In the genomic region with DNA sequence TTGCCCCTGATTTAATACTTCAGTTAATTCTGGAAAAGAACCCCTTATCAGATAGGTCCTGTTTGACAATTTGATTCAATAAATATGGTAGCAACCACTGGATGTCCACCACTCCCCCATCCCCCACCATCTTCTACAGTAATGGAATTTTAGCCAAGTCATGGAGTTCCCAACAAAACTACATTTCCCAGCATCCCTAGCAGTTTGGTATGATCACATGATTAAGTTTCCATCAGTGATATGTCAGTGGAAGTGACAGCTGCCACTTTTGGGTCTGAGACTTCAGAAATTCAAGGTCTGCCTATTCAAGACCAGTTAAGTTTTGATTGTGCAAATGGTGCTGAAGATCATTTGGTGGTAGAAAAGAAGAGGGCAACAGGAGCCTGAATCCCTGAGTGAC, we compare ENCODE assay signal across 2 cellular contexts.
TF ChIP-seq lines count a peak whose summit lies in the region.

No MANE protein-coding gene starts in this region.

TF ChIP-seq in Ishikawa, 13 proteins besides CTCF, POLR2A, EP300 and RAD21 (continued from another document):
- TF ChIP-seq CEBPB (IDR thresholded peaks at IDR 0.05) (no peak), YY1 (IDR thresholded peaks at IDR 0.05; ENCODE audit: low read depth) (no peak), FOXM1 (IDR thresholded peaks at IDR 0.05; ENCODE audit: borderline replicate concordance, low read depth) (no peak), TEAD4 (IDR thresholded peaks at IDR 0.05) (no peak), NFIC (IDR thresholded peaks at IDR 0.05) (no peak)
- TF ChIP-seq, protein P1, sequence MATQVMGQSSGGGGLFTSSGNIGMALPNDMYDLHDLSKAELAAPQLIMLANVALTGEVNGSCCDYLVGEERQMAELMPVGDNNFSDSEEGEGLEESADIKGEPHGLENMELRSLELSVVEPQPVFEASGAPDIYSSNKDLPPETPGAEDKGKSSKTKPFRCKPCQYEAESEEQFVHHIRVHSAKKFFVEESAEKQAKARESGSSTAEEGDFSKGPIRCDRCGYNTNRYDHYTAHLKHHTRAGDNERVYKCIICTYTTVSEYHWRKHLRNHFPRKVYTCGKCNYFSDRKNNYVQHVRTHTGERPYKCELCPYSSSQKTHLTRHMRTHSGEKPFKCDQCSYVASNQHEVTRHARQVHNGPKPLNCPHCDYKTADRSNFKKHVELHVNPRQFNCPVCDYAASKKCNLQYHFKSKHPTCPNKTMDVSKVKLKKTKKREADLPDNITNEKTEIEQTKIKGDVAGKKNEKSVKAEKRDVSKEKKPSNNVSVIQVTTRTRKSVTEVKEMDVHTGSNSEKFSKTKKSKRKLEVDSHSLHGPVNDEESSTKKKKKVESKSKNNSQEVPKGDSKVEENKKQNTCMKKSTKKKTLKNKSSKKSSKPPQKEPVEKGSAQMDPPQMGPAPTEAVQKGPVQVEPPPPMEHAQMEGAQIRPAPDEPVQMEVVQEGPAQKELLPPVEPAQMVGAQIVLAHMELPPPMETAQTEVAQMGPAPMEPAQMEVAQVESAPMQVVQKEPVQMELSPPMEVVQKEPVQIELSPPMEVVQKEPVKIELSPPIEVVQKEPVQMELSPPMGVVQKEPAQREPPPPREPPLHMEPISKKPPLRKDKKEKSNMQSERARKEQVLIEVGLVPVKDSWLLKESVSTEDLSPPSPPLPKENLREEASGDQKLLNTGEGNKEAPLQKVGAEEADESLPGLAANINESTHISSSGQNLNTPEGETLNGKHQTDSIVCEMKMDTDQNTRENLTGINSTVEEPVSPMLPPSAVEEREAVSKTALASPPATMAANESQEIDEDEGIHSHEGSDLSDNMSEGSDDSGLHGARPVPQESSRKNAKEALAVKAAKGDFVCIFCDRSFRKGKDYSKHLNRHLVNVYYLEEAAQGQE (IDR thresholded peaks at IDR 0.05; ENCODE audit: low read depth), result no peak
TF ChIP-seq in Ishikawa: peak in this region for 1.

TF ChIP-seq in K562, 482 proteins besides CTCF, POLR2A, EP300 and RAD21 (continued from another document and continues in another):
- TF ChIP-seq, protein P2, sequence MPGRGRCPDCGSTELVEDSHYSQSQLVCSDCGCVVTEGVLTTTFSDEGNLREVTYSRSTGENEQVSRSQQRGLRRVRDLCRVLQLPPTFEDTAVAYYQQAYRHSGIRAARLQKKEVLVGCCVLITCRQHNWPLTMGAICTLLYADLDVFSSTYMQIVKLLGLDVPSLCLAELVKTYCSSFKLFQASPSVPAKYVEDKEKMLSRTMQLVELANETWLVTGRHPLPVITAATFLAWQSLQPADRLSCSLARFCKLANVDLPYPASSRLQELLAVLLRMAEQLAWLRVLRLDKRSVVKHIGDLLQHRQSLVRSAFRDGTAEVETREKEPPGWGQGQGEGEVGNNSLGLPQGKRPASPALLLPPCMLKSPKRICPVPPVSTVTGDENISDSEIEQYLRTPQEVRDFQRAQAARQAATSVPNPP (IDR thresholded peaks at IDR 0.05; ENCODE audit: borderline replicate concordance, insufficient read depth, insufficient read length), result no peak
- TF ChIP-seq, protein P3, sequence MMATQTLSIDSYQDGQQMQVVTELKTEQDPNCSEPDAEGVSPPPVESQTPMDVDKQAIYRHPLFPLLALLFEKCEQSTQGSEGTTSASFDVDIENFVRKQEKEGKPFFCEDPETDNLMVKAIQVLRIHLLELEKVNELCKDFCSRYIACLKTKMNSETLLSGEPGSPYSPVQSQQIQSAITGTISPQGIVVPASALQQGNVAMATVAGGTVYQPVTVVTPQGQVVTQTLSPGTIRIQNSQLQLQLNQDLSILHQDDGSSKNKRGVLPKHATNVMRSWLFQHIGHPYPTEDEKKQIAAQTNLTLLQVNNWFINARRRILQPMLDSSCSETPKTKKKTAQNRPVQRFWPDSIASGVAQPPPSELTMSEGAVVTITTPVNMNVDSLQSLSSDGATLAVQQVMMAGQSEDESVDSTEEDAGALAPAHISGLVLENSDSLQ (IDR thresholded peaks at IDR 0.05), result peak; percentile 88
- no peak for TF ChIP-seq FOXM1 (IDR thresholded peaks at IDR 0.05; ENCODE audit: low read depth)
- TF ChIP-seq FOXM1 (CRISPR knock-in tag; IDR thresholded peaks at IDR 0.05; ENCODE audit: low read depth), result no peak
- TF ChIP-seq NFE2 (IDR thresholded peaks at IDR 0.05; ENCODE audit: low read depth), result peak; percentile 94
- TF ChIP-seq, protein P4, sequence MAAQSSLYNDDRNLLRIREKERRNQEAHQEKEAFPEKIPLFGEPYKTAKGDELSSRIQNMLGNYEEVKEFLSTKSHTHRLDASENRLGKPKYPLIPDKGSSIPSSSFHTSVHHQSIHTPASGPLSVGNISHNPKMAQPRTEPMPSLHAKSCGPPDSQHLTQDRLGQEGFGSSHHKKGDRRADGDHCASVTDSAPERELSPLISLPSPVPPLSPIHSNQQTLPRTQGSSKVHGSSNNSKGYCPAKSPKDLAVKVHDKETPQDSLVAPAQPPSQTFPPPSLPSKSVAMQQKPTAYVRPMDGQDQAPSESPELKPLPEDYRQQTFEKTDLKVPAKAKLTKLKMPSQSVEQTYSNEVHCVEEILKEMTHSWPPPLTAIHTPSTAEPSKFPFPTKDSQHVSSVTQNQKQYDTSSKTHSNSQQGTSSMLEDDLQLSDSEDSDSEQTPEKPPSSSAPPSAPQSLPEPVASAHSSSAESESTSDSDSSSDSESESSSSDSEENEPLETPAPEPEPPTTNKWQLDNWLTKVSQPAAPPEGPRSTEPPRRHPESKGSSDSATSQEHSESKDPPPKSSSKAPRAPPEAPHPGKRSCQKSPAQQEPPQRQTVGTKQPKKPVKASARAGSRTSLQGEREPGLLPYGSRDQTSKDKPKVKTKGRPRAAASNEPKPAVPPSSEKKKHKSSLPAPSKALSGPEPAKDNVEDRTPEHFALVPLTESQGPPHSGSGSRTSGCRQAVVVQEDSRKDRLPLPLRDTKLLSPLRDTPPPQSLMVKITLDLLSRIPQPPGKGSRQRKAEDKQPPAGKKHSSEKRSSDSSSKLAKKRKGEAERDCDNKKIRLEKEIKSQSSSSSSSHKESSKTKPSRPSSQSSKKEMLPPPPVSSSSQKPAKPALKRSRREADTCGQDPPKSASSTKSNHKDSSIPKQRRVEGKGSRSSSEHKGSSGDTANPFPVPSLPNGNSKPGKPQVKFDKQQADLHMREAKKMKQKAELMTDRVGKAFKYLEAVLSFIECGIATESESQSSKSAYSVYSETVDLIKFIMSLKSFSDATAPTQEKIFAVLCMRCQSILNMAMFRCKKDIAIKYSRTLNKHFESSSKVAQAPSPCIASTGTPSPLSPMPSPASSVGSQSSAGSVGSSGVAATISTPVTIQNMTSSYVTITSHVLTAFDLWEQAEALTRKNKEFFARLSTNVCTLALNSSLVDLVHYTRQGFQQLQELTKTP (IDR thresholded peaks at IDR 0.05; ENCODE audit: low read depth in 1 of 2, partially characterized antibody in 2 of 2), result peak in 1 of 2 experiments; percentile 36
- TF ChIP-seq, protein P5, sequence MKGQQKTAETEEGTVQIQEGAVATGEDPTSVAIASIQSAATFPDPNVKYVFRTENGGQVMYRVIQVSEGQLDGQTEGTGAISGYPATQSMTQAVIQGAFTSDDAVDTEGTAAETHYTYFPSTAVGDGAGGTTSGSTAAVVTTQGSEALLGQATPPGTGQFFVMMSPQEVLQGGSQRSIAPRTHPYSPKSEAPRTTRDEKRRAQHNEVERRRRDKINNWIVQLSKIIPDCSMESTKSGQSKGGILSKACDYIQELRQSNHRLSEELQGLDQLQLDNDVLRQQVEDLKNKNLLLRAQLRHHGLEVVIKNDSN (CRISPR knock-in tag; IDR thresholded peaks at IDR 0.05), result peak; percentile 74
- no peak for TF ChIP-seq NR2F6 (CRISPR knock-in tag; IDR thresholded peaks at IDR 0.05)
- TF ChIP-seq CBX8 (IDR thresholded peaks at IDR 0.05; ENCODE audit: borderline replicate concordance, extremely low read depth, low read depth, low read length, poor library complexity, severe bottlenecking), result no peak
- TF ChIP-seq, protein P6, sequence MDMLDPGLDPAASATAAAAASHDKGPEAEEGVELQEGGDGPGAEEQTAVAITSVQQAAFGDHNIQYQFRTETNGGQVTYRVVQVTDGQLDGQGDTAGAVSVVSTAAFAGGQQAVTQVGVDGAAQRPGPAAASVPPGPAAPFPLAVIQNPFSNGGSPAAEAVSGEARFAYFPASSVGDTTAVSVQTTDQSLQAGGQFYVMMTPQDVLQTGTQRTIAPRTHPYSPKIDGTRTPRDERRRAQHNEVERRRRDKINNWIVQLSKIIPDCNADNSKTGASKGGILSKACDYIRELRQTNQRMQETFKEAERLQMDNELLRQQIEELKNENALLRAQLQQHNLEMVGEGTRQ (CRISPR knock-in tag; IDR thresholded peaks at IDR 0.05), result peak; percentile 79
- TF ChIP-seq, protein P7, sequence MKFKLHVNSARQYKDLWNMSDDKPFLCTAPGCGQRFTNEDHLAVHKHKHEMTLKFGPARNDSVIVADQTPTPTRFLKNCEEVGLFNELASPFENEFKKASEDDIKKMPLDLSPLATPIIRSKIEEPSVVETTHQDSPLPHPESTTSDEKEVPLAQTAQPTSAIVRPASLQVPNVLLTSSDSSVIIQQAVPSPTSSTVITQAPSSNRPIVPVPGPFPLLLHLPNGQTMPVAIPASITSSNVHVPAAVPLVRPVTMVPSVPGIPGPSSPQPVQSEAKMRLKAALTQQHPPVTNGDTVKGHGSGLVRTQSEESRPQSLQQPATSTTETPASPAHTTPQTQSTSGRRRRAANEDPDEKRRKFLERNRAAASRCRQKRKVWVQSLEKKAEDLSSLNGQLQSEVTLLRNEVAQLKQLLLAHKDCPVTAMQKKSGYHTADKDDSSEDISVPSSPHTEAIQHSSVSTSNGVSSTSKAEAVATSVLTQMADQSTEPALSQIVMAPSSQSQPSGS (CRISPR knock-in tag; IDR thresholded peaks at IDR 0.05), result no peak
- no peak for TF ChIP-seq ZNF41 (CRISPR knock-in tag; conservative IDR thresholded peaks at IDR 0.05)
- TF ChIP-seq ZNF143 (CRISPR knock-in tag; IDR thresholded peaks at IDR 0.05), result peak; percentile 79
- TF ChIP-seq MAFG (tag; conservative IDR thresholded peaks at IDR 0.05), result peak; percentile 55
- TF ChIP-seq POLR2AphosphoS5 (IDR thresholded peaks at IDR 0.05; ENCODE audit: control insufficient read depth, insufficient read depth, low read depth, low read length), result no peak
- TF ChIP-seq HCFC1 (IDR thresholded peaks at IDR 0.05; ENCODE audit: low read depth, low read length), result peak; percentile 84
- peak; percentile 29; the same call in 1 of the 2 replicates for TF ChIP-seq MAFF (IDR thresholded peaks at IDR 0.05; ENCODE audit: low read length)
- TF ChIP-seq SIX5 (IDR thresholded peaks at IDR 0.05; ENCODE audit: borderline replicate concordance in 1 of 2, insufficient read depth in 1 of 2, low read depth in 1 of 2, low read length in 2 of 2), result peak; percentile 57 to 62
- TF ChIP-seq TOE1 (IDR thresholded peaks at IDR 0.05; ENCODE audit: borderline replicate concordance), result peak; percentile 85
- TF ChIP-seq TOE1 (CRISPR knock-in tag; IDR thresholded peaks at IDR 0.05; ENCODE audit: borderline replicate concordance, low read depth), result no peak
- no peak for TF ChIP-seq CCAR2 (IDR thresholded peaks at IDR 0.05; ENCODE audit: low read depth, low read length)
- TF ChIP-seq SNIP1 (IDR thresholded peaks at IDR 0.05; ENCODE audit: low read depth), result no peak
- TF ChIP-seq, protein P8, sequence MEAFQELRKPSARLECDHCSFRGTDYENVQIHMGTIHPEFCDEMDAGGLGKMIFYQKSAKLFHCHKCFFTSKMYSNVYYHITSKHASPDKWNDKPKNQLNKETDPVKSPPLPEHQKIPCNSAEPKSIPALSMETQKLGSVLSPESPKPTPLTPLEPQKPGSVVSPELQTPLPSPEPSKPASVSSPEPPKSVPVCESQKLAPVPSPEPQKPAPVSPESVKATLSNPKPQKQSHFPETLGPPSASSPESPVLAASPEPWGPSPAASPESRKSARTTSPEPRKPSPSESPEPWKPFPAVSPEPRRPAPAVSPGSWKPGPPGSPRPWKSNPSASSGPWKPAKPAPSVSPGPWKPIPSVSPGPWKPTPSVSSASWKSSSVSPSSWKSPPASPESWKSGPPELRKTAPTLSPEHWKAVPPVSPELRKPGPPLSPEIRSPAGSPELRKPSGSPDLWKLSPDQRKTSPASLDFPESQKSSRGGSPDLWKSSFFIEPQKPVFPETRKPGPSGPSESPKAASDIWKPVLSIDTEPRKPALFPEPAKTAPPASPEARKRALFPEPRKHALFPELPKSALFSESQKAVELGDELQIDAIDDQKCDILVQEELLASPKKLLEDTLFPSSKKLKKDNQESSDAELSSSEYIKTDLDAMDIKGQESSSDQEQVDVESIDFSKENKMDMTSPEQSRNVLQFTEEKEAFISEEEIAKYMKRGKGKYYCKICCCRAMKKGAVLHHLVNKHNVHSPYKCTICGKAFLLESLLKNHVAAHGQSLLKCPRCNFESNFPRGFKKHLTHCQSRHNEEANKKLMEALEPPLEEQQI (IDR thresholded peaks at IDR 0.05), result no peak
- TF ChIP-seq, protein P9, sequence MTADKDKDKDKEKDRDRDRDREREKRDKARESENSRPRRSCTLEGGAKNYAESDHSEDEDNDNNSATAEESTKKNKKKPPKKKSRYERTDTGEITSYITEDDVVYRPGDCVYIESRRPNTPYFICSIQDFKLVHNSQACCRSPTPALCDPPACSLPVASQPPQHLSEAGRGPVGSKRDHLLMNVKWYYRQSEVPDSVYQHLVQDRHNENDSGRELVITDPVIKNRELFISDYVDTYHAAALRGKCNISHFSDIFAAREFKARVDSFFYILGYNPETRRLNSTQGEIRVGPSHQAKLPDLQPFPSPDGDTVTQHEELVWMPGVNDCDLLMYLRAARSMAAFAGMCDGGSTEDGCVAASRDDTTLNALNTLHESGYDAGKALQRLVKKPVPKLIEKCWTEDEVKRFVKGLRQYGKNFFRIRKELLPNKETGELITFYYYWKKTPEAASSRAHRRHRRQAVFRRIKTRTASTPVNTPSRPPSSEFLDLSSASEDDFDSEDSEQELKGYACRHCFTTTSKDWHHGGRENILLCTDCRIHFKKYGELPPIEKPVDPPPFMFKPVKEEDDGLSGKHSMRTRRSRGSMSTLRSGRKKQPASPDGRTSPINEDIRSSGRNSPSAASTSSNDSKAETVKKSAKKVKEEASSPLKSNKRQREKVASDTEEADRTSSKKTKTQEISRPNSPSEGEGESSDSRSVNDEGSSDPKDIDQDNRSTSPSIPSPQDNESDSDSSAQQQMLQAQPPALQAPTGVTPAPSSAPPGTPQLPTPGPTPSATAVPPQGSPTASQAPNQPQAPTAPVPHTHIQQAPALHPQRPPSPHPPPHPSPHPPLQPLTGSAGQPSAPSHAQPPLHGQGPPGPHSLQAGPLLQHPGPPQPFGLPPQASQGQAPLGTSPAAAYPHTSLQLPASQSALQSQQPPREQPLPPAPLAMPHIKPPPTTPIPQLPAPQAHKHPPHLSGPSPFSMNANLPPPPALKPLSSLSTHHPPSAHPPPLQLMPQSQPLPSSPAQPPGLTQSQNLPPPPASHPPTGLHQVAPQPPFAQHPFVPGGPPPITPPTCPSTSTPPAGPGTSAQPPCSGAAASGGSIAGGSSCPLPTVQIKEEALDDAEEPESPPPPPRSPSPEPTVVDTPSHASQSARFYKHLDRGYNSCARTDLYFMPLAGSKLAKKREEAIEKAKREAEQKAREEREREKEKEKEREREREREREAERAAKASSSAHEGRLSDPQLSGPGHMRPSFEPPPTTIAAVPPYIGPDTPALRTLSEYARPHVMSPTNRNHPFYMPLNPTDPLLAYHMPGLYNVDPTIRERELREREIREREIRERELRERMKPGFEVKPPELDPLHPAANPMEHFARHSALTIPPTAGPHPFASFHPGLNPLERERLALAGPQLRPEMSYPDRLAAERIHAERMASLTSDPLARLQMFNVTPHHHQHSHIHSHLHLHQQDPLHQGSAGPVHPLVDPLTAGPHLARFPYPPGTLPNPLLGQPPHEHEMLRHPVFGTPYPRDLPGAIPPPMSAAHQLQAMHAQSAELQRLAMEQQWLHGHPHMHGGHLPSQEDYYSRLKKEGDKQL (CRISPR knock-in tag; IDR thresholded peaks at IDR 0.05; ENCODE audit: borderline replicate concordance), result no peak
